In genomic region chr19:46786236-46787039, GRCh38 we compare ENCODE assay signal across 1 cellular context.
TF ChIP-seq lines count a peak whose summit lies in the region.

No MANE protein-coding gene starts in this region.

TF ChIP-seq in K562, 482 proteins besides CTCF, POLR2A, EP300 and RAD21 (continued from another document and continues in another):
- TF ChIP-seq CHAMP1 (IDR thresholded peaks at IDR 0.05) = no peak
- peak; percentile 53; the same call in 1 of the 2 replicates for TF ChIP-seq NR3C1 (CRISPR knock-in tag; IDR thresholded peaks at IDR 0.05)
- TF ChIP-seq MBD2 (IDR thresholded peaks at IDR 0.05; ENCODE audit: borderline replicate concordance, low read depth) = peak; percentile 46; the same call in 1 of the 2 replicates
- TF ChIP-seq ZNF3 (CRISPR knock-in tag; IDR thresholded peaks at IDR 0.05) = no peak
- peak; percentile 11 to 67; a peak in 3 of 4 replicates for TF ChIP-seq TBL1XR1 (IDR thresholded peaks at IDR 0.05; ENCODE audit: low read length in 2 of 2)
- TF ChIP-seq NBN (IDR thresholded peaks at IDR 0.05; ENCODE audit: low read depth) = peak; percentile 71
- TF ChIP-seq MEIS2 (IDR thresholded peaks at IDR 0.05; ENCODE audit: partially characterized antibody) = peak; percentile 47
- TF ChIP-seq POLR3A (IDR thresholded peaks at IDR 0.05; ENCODE audit: borderline replicate concordance, extremely low read depth, insufficient read depth, insufficient read length) = no peak
- TF ChIP-seq BACH1 (tag; IDR thresholded peaks at IDR 0.05) = peak; percentile 95
- 0 out of 2 replicates have a peak, but pooled peaks have one; percentile 23 for TF ChIP-seq ZBTB49 (CRISPR knock-in tag; IDR thresholded peaks at IDR 0.05; ENCODE audit: borderline replicate concordance)
- TF ChIP-seq ARNT (IDR thresholded peaks at IDR 0.05) = peak; percentile 28 to 59; a peak in 1 of 4 replicates
- no peak; a peak in 1 of 4 replicates for TF ChIP-seq KDM1A (IDR thresholded peaks at IDR 0.05)
- TF ChIP-seq ZNF239 (CRISPR knock-in tag; IDR thresholded peaks at IDR 0.05) = peak; percentile 21; the same call in 1 of the 2 replicates
- TF ChIP-seq ZFX (CRISPR knock-in tag; IDR thresholded peaks at IDR 0.05) = peak; percentile 61
- TF ChIP-seq CREB3L1 (IDR thresholded peaks at IDR 0.05; ENCODE audit: borderline replicate concordance, low read depth) = peak; percentile 75; the same call in 1 of the 2 replicates
- no peak for TF ChIP-seq NFXL1 (CRISPR knock-in tag; IDR thresholded peaks at IDR 0.05)
- no peak for TF ChIP-seq MCM7 (IDR thresholded peaks at IDR 0.05)
- TF ChIP-seq NFIC (IDR thresholded peaks at IDR 0.05) = peak; percentile 63
- TF ChIP-seq MAZ (CRISPR knock-in tag; conservative IDR thresholded peaks at IDR 0.05 in 1 of 2, IDR thresholded peaks at IDR 0.05 in 1 of 2) = peak; percentile 80 to 90
- peak; percentile 93 for TF ChIP-seq VEZF1 (CRISPR knock-in tag; IDR thresholded peaks at IDR 0.05)
- no peak for TF ChIP-seq ZNF699 (CRISPR knock-in tag; IDR thresholded peaks at IDR 0.05; ENCODE audit: insufficient replicate concordance)
- 0 out of 2 replicates have a peak, but pooled peaks have one; percentile 45 for TF ChIP-seq RREB1 (CRISPR knock-in tag; IDR thresholded peaks at IDR 0.05)
- peak; percentile 68 for TF ChIP-seq KDM5B (IDR thresholded peaks at IDR 0.05; ENCODE audit: insufficient replicate concordance, low read depth, low read length)
- TF ChIP-seq ZNF197 (CRISPR knock-in tag; IDR thresholded peaks at IDR 0.05; ENCODE audit: low read depth) = no peak
- no peak for TF ChIP-seq CHD7 (IDR thresholded peaks at IDR 0.05; ENCODE audit: low read depth, low read length)
- TF ChIP-seq ID3 (CRISPR knock-in tag; IDR thresholded peaks at IDR 0.05) = no peak
- TF ChIP-seq ID3 (tag; IDR thresholded peaks at IDR 0.05) = 0 out of 2 replicates have a peak, but pooled peaks have one; percentile 35
- TF ChIP-seq SP1 (CRISPR knock-in tag; IDR thresholded peaks at IDR 0.05) = peak; percentile 52
- 0 out of 2 replicates have a peak, but pooled peaks have one; percentile 28 for TF ChIP-seq ZNF134 (CRISPR knock-in tag; conservative IDR thresholded peaks at IDR 0.05)
